Comparison of ENCODE assay signal across 8 cellular contexts in genomic region chr15:99324082-99324620, GRCh38.
A peak's percentile ranks its signal among the peaks of the same experiment; 100 is the strongest.
DNase-seq lines count a peak whose midpoint lies in the region; ATAC-seq and TF ChIP-seq lines count a peak whose summit lies in the region.

No MANE protein-coding gene starts in this region.

- H4K20me1 ChIP-seq in MM.1S (ENCODE audit: insufficient read depth, low read length) (no peaks in the 10 kb centered on the region), fibroblast of lung (ENCODE audit: control insufficient read depth, extremely low read depth, insufficient read depth, low read length) (no peaks in the 10 kb centered on the region)

- peak overlapping the region; percentile 34 for H3K9ac ChIP-seq in MM.1S (ENCODE audit: low read length)
- H3K9ac ChIP-seq in fibroblast of lung (ENCODE audit: insufficient read depth, low read length): no peak overlapping the region

- H3K27me3 Mint-ChIP-seq in activated T-helper 2 cell treated with anti-CD3 and anti-CD28 coated beads, Interferon-gamma antibody, Interleukin-2, Interleukin-4, amounts not matched to agents 10 μg/mL and 5 μg/mL and 100 μg/mL, durations not matched to agents 14 hours and 24 hours and 36 hours (ENCODE audit: low read depth): no peaks in the 10 kb centered on the region

- H3K79me2 ChIP-seq in MM.1S (ENCODE audit: low read length) (no peaks in the 10 kb centered on the region), fibroblast of lung (ENCODE audit: control insufficient read depth, insufficient read depth, low read length) (no peaks in the 10 kb centered on the region)

- no peaks in the 10 kb centered on the region for H3K36me3 Mint-ChIP-seq in activated T-helper 2 cell treated with anti-CD3 and anti-CD28 coated beads, Interferon-gamma antibody, Interleukin-2, Interleukin-4, amounts not matched to agents 10 μg/mL and 5 μg/mL and 100 μg/mL, durations not matched to agents 14 hours and 24 hours and 36 hours (ENCODE audit: low read depth)

- no peak overlapping the region for H3K4me3 Mint-ChIP-seq in activated T-helper 2 cell treated with anti-CD3 and anti-CD28 coated beads, Interferon-gamma antibody, Interleukin-2, Interleukin-4, amounts not matched to agents 10 μg/mL and 5 μg/mL and 100 μg/mL, durations not matched to agents 14 hours and 24 hours and 36 hours (ENCODE audit: low read depth)

- WGBS in upper lobe of left lung, 2 donors: 61 to 67% methylated on average over 9 of the region's 9 CpGs

- H3F3A ChIP-seq in MM.1S (ENCODE audit: insufficient read depth, low read length): peaks cover 13% of the 10 kb centered on the region

- no peak for TF ChIP-seq EP300 in upper lobe of left lung (IDR thresholded peaks at IDR 0.05)

- H3K27ac Mint-ChIP-seq in activated T-helper 2 cell treated with anti-CD3 and anti-CD28 coated beads, Interferon-gamma antibody, Interleukin-2, Interleukin-4, amounts not matched to agents 10 μg/mL and 5 μg/mL and 100 μg/mL, durations not matched to agents 14 hours and 24 hours and 36 hours: no peak overlapping the region

- no peaks in the 10 kb centered on the region for H3K9me3 ChIP-seq in MM.1S (replicated peaks; ENCODE audit: insufficient read depth, low read length)
- H3K9me3 ChIP-seq in fibroblast of lung (ENCODE audit: control insufficient read depth, insufficient read depth, low read depth, low read length): no peaks in the 10 kb centered on the region
- no peaks in the 10 kb centered on the region for H3K9me3 ChIP-seq in upper lobe of left lung

- H2AFZ ChIP-seq in MM.1S (ENCODE audit: low read length) (peak overlapping the region; percentile 39), fibroblast of lung (ENCODE audit: low read length) (no peak overlapping the region)

- H3K4me1 ChIP-seq in MM.1S (ENCODE audit: low read length) (peaks cover 37% of the 10 kb centered on the region), fibroblast of lung (ENCODE audit: control insufficient read depth, extremely low read depth, insufficient read depth, low read length) (no peaks in the 10 kb centered on the region), upper lobe of left lung (peaks cover 0 to 4% (median 2%) of the 10 kb centered on the region in 4 donors)

- peak; percentile 83 for DNase-seq in EL
- peak; percentile 94 for DNase-seq in MM.1S
- peak; percentile 86 to 95 for DNase-seq in fibroblast of lung (ENCODE audit: low read depth in 2 of 2)
- DNase-seq in upper lobe of left lung: no peak
- no peak for DNase-seq in activated T-helper 2 cell treated with anti-CD3 and anti-CD28 coated beads, Interferon-gamma antibody, Interleukin-2, Interleukin-4, amounts not matched to agents 10 μg/mL and 5 μg/mL and 100 μg/mL, durations not matched to agents 14 hours and 24 hours and 36 hours (ENCODE audit: low spot score)
- no peak for DNase-seq in GM19240 (ENCODE audit: insufficient read length, low spot score)
- no peak for DNase-seq in stimulated activated CD4-positive, alpha-beta T cell treated with anti-CD3 and anti-CD28 coated beads, Interleukin-4, amount 100 ng/mL, for 1 hour

- H3K4me3 ChIP-seq in MM.1S (ENCODE audit: low read length) (peak overlapping the region; percentile 27), fibroblast of lung (replicated peaks in 1 of 4; ENCODE audit: control extremely low read depth in 1 of 4, insufficient read depth in 1 of 4, low read depth in 3 of 4, low read length in 4 of 4) (peak overlapping the region in 2 of 4 experiments; percentile 29 to 58), upper lobe of left lung (no peak overlapping the region)

- peak overlapping the region; percentile 79 for H3K4me2 ChIP-seq in MM.1S (ENCODE audit: low read depth, low read length)
- H3K4me2 ChIP-seq in fibroblast of lung (ENCODE audit: extremely low read depth, insufficient read depth, low read length): peak overlapping the region; percentile 9

- no peak for TF ChIP-seq CTCF in MM.1S (IDR thresholded peaks at IDR 0.05; ENCODE audit: low read length)
- TF ChIP-seq CTCF in fibroblast of lung (conservative IDR thresholded peaks at IDR 0.05 in 1 of 2, IDR thresholded peaks at IDR 0.05 in 1 of 2; ENCODE audit: low read depth in 1 of 2, low read length in 2 of 2): no peak
- TF ChIP-seq CTCF in upper lobe of left lung (IDR thresholded peaks at IDR 0.05): no peak

- peak; percentile 83 for ATAC-seq in GM21515 (IDR thresholded peaks at IDR 0.05; ENCODE audit: unreplicated experiment)
- ATAC-seq in upper lobe of left lung (ENCODE audit: low FRiP score in 2 of 2): peak; percentile 43 to 95

- intact Hi-C loops in activated T-helper 2 cell treated with anti-CD3 and anti-CD28 coated beads, Interferon-gamma antibody, Interleukin-2, Interleukin-4, amounts not matched to agents 10 μg/mL and 5 μg/mL and 100 μg/mL, durations not matched to agents 14 hours and 24 hours and 36 hours (cut with micrococcal nuclease): loop anchor here (5.0 kb wide), 1 partner anchor 48 kb away; no protein-coding TSS in a partner anchor

- no peak for TF ChIP-seq POLR2A in upper lobe of left lung (IDR thresholded peaks at IDR 0.05)

- H3K9me2 ChIP-seq in MM.1S (replicated peaks; ENCODE audit: insufficient read depth, low read length): no peaks in the 10 kb centered on the region

- no peaks in the 10 kb centered on the region for H3K9me3 Mint-ChIP-seq in activated T-helper 2 cell treated with anti-CD3 and anti-CD28 coated beads, Interferon-gamma antibody, Interleukin-2, Interleukin-4, amounts not matched to agents 10 μg/mL and 5 μg/mL and 100 μg/mL, durations not matched to agents 14 hours and 24 hours and 36 hours

- no peaks in the 10 kb centered on the region for H3K27me3 ChIP-seq in MM.1S (replicated peaks; ENCODE audit: insufficient read depth, low read length)
- H3K27me3 ChIP-seq in fibroblast of lung (ENCODE audit: control insufficient read depth, insufficient read depth, low read length): no peaks in the 10 kb centered on the region
- H3K27me3 ChIP-seq in upper lobe of left lung: no peaks in the 10 kb centered on the region

- peaks cover 9% of the 10 kb centered on the region for H3K4me1 Mint-ChIP-seq in activated T-helper 2 cell treated with anti-CD3 and anti-CD28 coated beads, Interferon-gamma antibody, Interleukin-2, Interleukin-4, amounts not matched to agents 10 μg/mL and 5 μg/mL and 100 μg/mL, durations not matched to agents 14 hours and 24 hours and 36 hours (ENCODE audit: low read depth)

- H3K36me3 ChIP-seq in MM.1S (replicated peaks; ENCODE audit: insufficient read depth, low read length) (no peaks in the 10 kb centered on the region), fibroblast of lung (ENCODE audit: control insufficient read depth, insufficient read depth, low read length) (no peaks in the 10 kb centered on the region), upper lobe of left lung (no peaks in the 10 kb centered on the region)

- H3K27ac ChIP-seq in MM.1S (ENCODE audit: low read length) (peak overlapping the region; percentile 95), fibroblast of lung (ENCODE audit: insufficient read depth, low read length) (peak overlapping the region; percentile 14), upper lobe of left lung (peak overlapping the region in 1 of 4 donors; percentile 30)

Comparison
In these comparisons a context has a peak if more than half of its experiments do, and no peak if none do; other contexts are left out.
1. DNase-seq: peak in EL (single experiment), MM.1S (single experiment) and fibroblast of lung (2 of 2); none in upper lobe of left lung (0 of 2), activated T-helper 2 cell treated with anti-CD3 and anti-CD28 coated beads, Interferon-gamma antibody, Interleukin-2, Interleukin-4, amounts not matched to agents 10 μg/mL and 5 μg/mL and 100 μg/mL, durations not matched to agents 14 hours and 24 hours and 36 hours (single experiment), GM19240 (single experiment) and stimulated activated CD4-positive, alpha-beta T cell treated with anti-CD3 and anti-CD28 coated beads, Interleukin-4, amount 100 ng/mL, for 1 hour (single experiment).